ENCODE assay signal across 8 cellular contexts in genomic region chr15:77179541-77179998, GRCh38.
DNase-seq lines count a peak whose midpoint lies in the region; ATAC-seq and TF ChIP-seq lines count a peak whose summit lies in the region.

No MANE protein-coding gene starts in this region.

- POLR2A ChIA-PET in activated CD8-positive, alpha-beta T cell treated with anti-CD3 and anti-CD28 coated beads for 36 hours (lab: Charles Lee): interaction anchor here (0.6 to 1.3 kb wide), 3 partner anchors 35 to 823 kb away, joined by 3 to 4 read pairs (median 4); no protein-coding TSS in a partner anchor

- H3K4me2 ChIP-seq in neural progenitor cell: no peak overlapping the region

- peaks cover 0 to 7% of the 10 kb centered on the region in 2 donors for H3K4me1 ChIP-seq in right atrium auricular region
- H3K4me1 ChIP-seq in neural progenitor cell: peaks cover 9% of the 10 kb centered on the region

- peaks cover 10% of the 10 kb centered on the region for H3K36me3 Mint-ChIP-seq in activated CD8-positive, alpha-beta T cell treated with anti-CD3 and anti-CD28 coated beads for 36 hours (ENCODE audit: low read depth)
- H3K36me3 Mint-ChIP-seq in stimulated activated naive B cell treated with anti-CD40 and anti-IgM and Interleukin-4, amounts not matched to agents 10 μg/mL and 1 μg/mL and 100 μg/mL, for 72 hours: peaks cover 12 to 17% of the 10 kb centered on the region in 2 donors
- peaks cover 11% of the 10 kb centered on the region for H3K36me3 Mint-ChIP-seq in neural progenitor cell

- TF ChIP-seq CTCF in right atrium auricular region (IDR thresholded peaks at IDR 0.05) (no peak), neural progenitor cell (IDR thresholded peaks at IDR 0.05) (no peak), WERI-Rb-1 (IDR thresholded peaks at IDR 0.05; ENCODE audit: low read depth, low read length) (no peak)
- TF ChIP-seq CTCF in activated CD8-positive, alpha-beta T cell treated with anti-CD3 and anti-CD28 coated beads for 36 hours (IDR thresholded peaks at IDR 0.05): no peak

- no peak overlapping the region for H3K27ac ChIP-seq in right atrium auricular region
- H3K27ac ChIP-seq in neural progenitor cell: no peak overlapping the region
- no peak overlapping the region for H3K27ac ChIP-seq in WERI-Rb-1

- H2AFZ ChIP-seq in neural progenitor cell (replicated peaks): no peak overlapping the region

- peaks cover 46% of the 10 kb centered on the region for H3K4me1 Mint-ChIP-seq in activated CD8-positive, alpha-beta T cell treated with anti-CD3 and anti-CD28 coated beads for 36 hours (ENCODE audit: low read depth)
- H3K4me1 Mint-ChIP-seq in stimulated activated naive B cell treated with anti-CD40 and anti-IgM and Interleukin-4, amounts not matched to agents 10 μg/mL and 1 μg/mL and 100 μg/mL, for 72 hours: peaks cover 34 to 57% of the 10 kb centered on the region in 2 donors
- peaks cover 13% of the 10 kb centered on the region for H3K4me1 Mint-ChIP-seq in neural progenitor cell

- ATAC-seq in Right ventricle myocardium superior (ENCODE audit: poor library complexity) (peak; percentile 34), HG03045 (IDR thresholded peaks at IDR 0.05; ENCODE audit: unreplicated experiment) (peak; percentile 49)
- ATAC-seq in activated CD8-positive, alpha-beta T cell treated with anti-CD3 and anti-CD28 coated beads for 36 hours: peak; percentile 67
- peak; percentile 27 to 49 for ATAC-seq in stimulated activated naive B cell treated with anti-CD40 and anti-IgM and Interleukin-4, amounts not matched to agents 10 μg/mL and 1 μg/mL and 100 μg/mL, for 72 hours (replicated peaks)

- H3K27me3 Mint-ChIP-seq in activated CD8-positive, alpha-beta T cell treated with anti-CD3 and anti-CD28 coated beads for 36 hours: no peaks in the 10 kb centered on the region
- no peaks in the 10 kb centered on the region for H3K27me3 Mint-ChIP-seq in stimulated activated naive B cell treated with anti-CD40 and anti-IgM and Interleukin-4, amounts not matched to agents 10 μg/mL and 1 μg/mL and 100 μg/mL, for 72 hours
- no peaks in the 10 kb centered on the region for H3K27me3 Mint-ChIP-seq in neural progenitor cell (ENCODE audit: insufficient read depth, low read depth)

- no peak overlapping the region for H3K4me3 Mint-ChIP-seq in activated CD8-positive, alpha-beta T cell treated with anti-CD3 and anti-CD28 coated beads for 36 hours
- H3K4me3 Mint-ChIP-seq in stimulated activated naive B cell treated with anti-CD40 and anti-IgM and Interleukin-4, amounts not matched to agents 10 μg/mL and 1 μg/mL and 100 μg/mL, for 72 hours: peak overlapping the region; percentile 27 to 46
- H3K4me3 Mint-ChIP-seq in neural progenitor cell: no peak overlapping the region

- H4K20me1 ChIP-seq in neural progenitor cell (ENCODE audit: low read depth): no peaks in the 10 kb centered on the region

- H3K9ac ChIP-seq in neural progenitor cell: no peak overlapping the region

- CTCF ChIA-PET in activated CD8-positive, alpha-beta T cell treated with anti-CD3 and anti-CD28 coated beads for 36 hours (lab: Charles Lee): interaction anchor here (1.0 to 4.4 kb wide), 7 partner anchors 8 to 364 kb away, joined by 3 to 20 read pairs (median 6); no protein-coding TSS in a partner anchor

- peak overlapping the region; percentile 82 for H3K27ac Mint-ChIP-seq in activated CD8-positive, alpha-beta T cell treated with anti-CD3 and anti-CD28 coated beads for 36 hours
- H3K27ac Mint-ChIP-seq in stimulated activated naive B cell treated with anti-CD40 and anti-IgM and Interleukin-4, amounts not matched to agents 10 μg/mL and 1 μg/mL and 100 μg/mL, for 72 hours: peak overlapping the region; percentile 93
- H3K27ac Mint-ChIP-seq in neural progenitor cell: no peak overlapping the region

- DNase-seq in Right ventricle myocardium superior (no peak), right atrium auricular region (ENCODE audit: low spot score) (no peak), neural progenitor cell (ENCODE audit: low spot score) (no peak), NCI-H2081 treated with DMSO at 0.1 percent for 48 hours (lab: John Stamatoyannopoulos, UW) (no peak), WERI-Rb-1 (no peak)
- peak; percentile 40 for DNase-seq in activated CD8-positive, alpha-beta T cell treated with anti-CD3 and anti-CD28 coated beads for 36 hours
- DNase-seq in stimulated activated naive B cell treated with anti-CD40 and anti-IgM and Interleukin-4, amounts not matched to agents 10 μg/mL and 1 μg/mL and 100 μg/mL, for 72 hours: no peak

- no peaks in the 10 kb centered on the region for H3K27me3 ChIP-seq in right atrium auricular region
- H3K27me3 ChIP-seq in neural progenitor cell: no peaks in the 10 kb centered on the region
- no peaks in the 10 kb centered on the region for H3K27me3 ChIP-seq in WERI-Rb-1 (ENCODE audit: insufficient read depth, low read depth, severe bottlenecking)

- H3K79me2 ChIP-seq in neural progenitor cell (ENCODE audit: low read depth): no peaks in the 10 kb centered on the region

- no peaks in the 10 kb centered on the region for H3F3A ChIP-seq in neural progenitor cell (ENCODE audit: low read depth)

- H3K36me3 ChIP-seq in right atrium auricular region (peaks cover 21% of the 10 kb centered on the region), neural progenitor cell (no peaks in the 10 kb centered on the region), WERI-Rb-1 (no peaks in the 10 kb centered on the region)

- H3K9me3 Mint-ChIP-seq in activated CD8-positive, alpha-beta T cell treated with anti-CD3 and anti-CD28 coated beads for 36 hours: no peaks in the 10 kb centered on the region
- no peaks in the 10 kb centered on the region for H3K9me3 Mint-ChIP-seq in stimulated activated naive B cell treated with anti-CD40 and anti-IgM and Interleukin-4, amounts not matched to agents 10 μg/mL and 1 μg/mL and 100 μg/mL, for 72 hours
- H3K9me3 Mint-ChIP-seq in neural progenitor cell: no peaks in the 10 kb centered on the region

- intact Hi-C loops in Right ventricle myocardium superior (cut with DNase I): no loop called here
- intact Hi-C loops in activated CD8-positive, alpha-beta T cell treated with anti-CD3 and anti-CD28 coated beads for 36 hours (cut with micrococcal nuclease): no loop called here

- no peak overlapping the region for H3K4me3 ChIP-seq in right atrium auricular region
- no peak overlapping the region for H3K4me3 ChIP-seq in neural progenitor cell
- H3K4me3 ChIP-seq in WERI-Rb-1 (ENCODE audit: low read depth, low read length): no peak overlapping the region

- H3K9me3 ChIP-seq in right atrium auricular region: no peaks in the 10 kb centered on the region
- no peaks in the 10 kb centered on the region for H3K9me3 ChIP-seq in neural progenitor cell (ENCODE audit: low read depth)
- peaks cover under 1% of the 10 kb centered on the region for H3K9me3 ChIP-seq in WERI-Rb-1 (ENCODE audit: severe bottlenecking)

Comparison
In these comparisons a context has a peak if more than half of its experiments do, and no peak if none do; other contexts are left out.
1. H3K4me3 Mint-ChIP-seq: peak in stimulated activated naive B cell treated with anti-CD40 and anti-IgM and Interleukin-4, amounts not matched to agents 10 μg/mL and 1 μg/mL and 100 μg/mL, for 72 hours (2 of 2); none in activated CD8-positive, alpha-beta T cell treated with anti-CD3 and anti-CD28 coated beads for 36 hours (single experiment) and neural progenitor cell (single experiment).
2. Peak in every context shown above with its lines, with median percentiles within 50 percentile points of each other: ATAC-seq.